In the genomic region with DNA sequence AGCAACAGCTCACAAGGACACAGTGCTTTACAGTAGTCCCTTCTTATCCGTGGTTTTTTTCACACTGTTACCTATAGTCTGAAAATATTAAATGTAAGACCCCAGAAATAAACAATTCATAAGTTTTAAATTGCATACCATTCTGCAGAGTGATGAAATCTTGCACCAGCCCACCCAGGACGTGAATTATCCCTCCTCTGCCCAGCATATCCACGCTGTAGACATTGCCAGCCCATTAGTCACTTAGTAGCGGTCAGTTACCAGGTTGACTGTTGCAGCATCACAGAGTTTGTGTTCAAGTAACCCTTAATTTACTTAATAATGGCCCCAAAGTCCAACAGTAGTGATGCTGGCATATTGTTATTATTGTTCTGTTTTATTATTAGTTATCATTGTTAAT, we compare ENCODE assay signal across 13 cellular contexts. TPM values are rescaled to one million over a fixed set of nuclear protein-coding genes. Genes with fewer than 3 reads are reported as not detected.
DNase-seq lines count a peak whose midpoint lies in the region; ATAC-seq and TF ChIP-seq lines count a peak whose summit lies in the region.
"Had no signal": no experiment of that assay in that cellular context is flagged by ENCODE, and none has a peak within 500 bp of the region (broad histone marks: within the 10 kb centered on the region; RNA-seq: fewer than 3 reads in every experiment).

No MANE protein-coding gene starts in this region.

- no peaks in the 10 kb centered on the region for H3K79me2 ChIP-seq in fibroblast of lung (ENCODE audit: control insufficient read depth, insufficient read depth, low read length)
- no peaks in the 10 kb centered on the region for H3K79me2 ChIP-seq in OCI-LY7 (ENCODE audit: insufficient read depth, low read depth, low read length)

- H3K27me3 ChIP-seq in fibroblast of lung (ENCODE audit: control insufficient read depth, insufficient read depth, low read length), result no peaks in the 10 kb centered on the region
- H3K27me3 ChIP-seq in psoas muscle (ENCODE audit: insufficient read depth in 3 of 3, low read length in 2 of 3), result no peaks in the 10 kb centered on the region

- peak overlapping the region; percentile 89 for H3K27ac ChIP-seq in RWPE1
- H3K27ac ChIP-seq in fibroblast of lung (ENCODE audit: insufficient read depth, low read length), result no peak overlapping the region
- peak overlapping the region; percentile 97 for H3K27ac ChIP-seq in psoas muscle
- no peak overlapping the region for H3K27ac ChIP-seq in OCI-LY7 (ENCODE audit: low read depth, low read length, poor library complexity, severe bottlenecking)

- H3K9me3 ChIP-seq in fibroblast of lung (ENCODE audit: control insufficient read depth, insufficient read depth, low read depth, low read length) (no peaks in the 10 kb centered on the region), psoas muscle (no peaks in the 10 kb centered on the region), OCI-LY7 (ENCODE audit: low read length) (no peaks in the 10 kb centered on the region)

- H4K20me1 ChIP-seq in fibroblast of lung (ENCODE audit: control insufficient read depth, extremely low read depth, insufficient read depth, low read length) (no peaks in the 10 kb centered on the region), OCI-LY7 (ENCODE audit: insufficient read depth, low read length) (no peaks in the 10 kb centered on the region)

- peak; percentile 31 to 45 (median 40) for ATAC-seq in psoas muscle
- no peak for ATAC-seq in GM18519 (IDR thresholded peaks at IDR 0.05; ENCODE audit: low FRiP score, unreplicated experiment)
- ATAC-seq in GM18868 (IDR thresholded peaks at IDR 0.05; ENCODE audit: unreplicated experiment), result no peak

- no peaks in the 10 kb centered on the region for H3K9me2 ChIP-seq in OCI-LY7 (ENCODE audit: insufficient read depth, low read length)

- no peak overlapping the region for H3K4me2 ChIP-seq in fibroblast of lung (ENCODE audit: extremely low read depth, insufficient read depth, low read length)
- H3K4me2 ChIP-seq in OCI-LY7 (ENCODE audit: low read length), result no peak overlapping the region

- CTCF ChIA-PET in RWPE1 (lab: Yijun Ruan, JAX), result no interaction called here
- CTCF ChIA-PET in OCI-LY7 (lab: Charles Lee; ENCODE audit: unreplicated experiment), result no interaction called here

- no TSS peak for BruUV-seq in OCI-LY7 (replicated peaks; lab: Mats Ljungman, UMichigan)

- H3K9ac ChIP-seq in fibroblast of lung (ENCODE audit: insufficient read depth, low read length), result no peak overlapping the region

- peaks cover 27% of the 10 kb centered on the region for H3K4me1 ChIP-seq in fibroblast of lung (ENCODE audit: control insufficient read depth, extremely low read depth, insufficient read depth, low read length)
- peaks cover 59% of the 10 kb centered on the region for H3K4me1 ChIP-seq in psoas muscle
- peaks cover 15% of the 10 kb centered on the region for H3K4me1 ChIP-seq in OCI-LY7 (ENCODE audit: insufficient read depth, low read length, poor library complexity, severe bottlenecking)

- POLR2A ChIA-PET in RWPE1 (lab: Yijun Ruan, JAX; ENCODE audit: low non-redundant PET), result no interaction called here
- POLR2A ChIA-PET in OCI-LY7 (lab: Charles Lee), result no interaction called here

- DNase-seq in ELR (ENCODE audit: low read depth) (peak; percentile 86), RWPE1 (ENCODE audit: low spot score) (no peak), fibroblast of lung (ENCODE audit: low read depth in 2 of 2) (peak; percentile 75 to 94), psoas muscle (no peak), OCI-LY7 (ENCODE audit: low spot score) (no peak), Ammon's horn (ENCODE audit: low spot score) (no peak)
- DNase-seq: activated CD4-positive, alpha-beta T cell treated with anti-CD3 and anti-CD28 coated beads, Interleukin-2, amount 50 U/mL, for 48 hours; activated naive CD4-positive, alpha-beta T cell treated with anti-CD3 and anti-CD28 coated beads for 36 hours; hippocampal formation; stimulated activated CD4-positive, alpha-beta T cell treated with anti-CD3 and anti-CD28 coated beads, Interleukin-15, amount 100 ng/mL, for 24 hours; SW 1271 had no signal

- 25 to 36% (median 30%) methylated on average over 4 of the region's 4 CpGs for WGBS in psoas muscle, 3 donors

- H2AFZ ChIP-seq in fibroblast of lung (ENCODE audit: low read length), result no peak overlapping the region
- no peak overlapping the region for H2AFZ ChIP-seq in OCI-LY7 (ENCODE audit: low read length)

- H3K4me3 ChIP-seq in fibroblast of lung (replicated peaks in 1 of 4; ENCODE audit: control extremely low read depth in 1 of 4, insufficient read depth in 1 of 4, low read depth in 3 of 4, low read length in 4 of 4) (no peak overlapping the region), psoas muscle (peak overlapping the region; percentile 92), OCI-LY7 (ENCODE audit: low read depth, low read length, poor library complexity, severe bottlenecking) (no peak overlapping the region)

- TF ChIP-seq CTCF in RWPE1 (conservative IDR thresholded peaks at IDR 0.05; ENCODE audit: low read depth), result no peak
- no peak for TF ChIP-seq CTCF in fibroblast of lung (conservative IDR thresholded peaks at IDR 0.05 in 1 of 2, IDR thresholded peaks at IDR 0.05 in 1 of 2; ENCODE audit: low read depth in 1 of 2, low read length in 2 of 2)
- TF ChIP-seq CTCF in psoas muscle (IDR thresholded peaks at IDR 0.05), result no peak
- TF ChIP-seq CTCF in OCI-LY7 (conservative IDR thresholded peaks at IDR 0.05; ENCODE audit: low read length), result no peak

- intact Hi-C loops in psoas muscle (cut with DNase I) (no loop called here), OCI-LY7 (cut with micrococcal nuclease; ENCODE audit: unreplicated experiment) (no loop called here)

- H3K36me3 ChIP-seq in fibroblast of lung (ENCODE audit: control insufficient read depth, insufficient read depth, low read length), result no peaks in the 10 kb centered on the region
- no peaks in the 10 kb centered on the region for H3K36me3 ChIP-seq in psoas muscle (ENCODE audit: insufficient read depth in 1 of 2, low read depth in 1 of 2)
- no peaks in the 10 kb centered on the region for H3K36me3 ChIP-seq in OCI-LY7 (ENCODE audit: insufficient read depth, low read length)

RNA-seq across cellular contexts. Expression of gene CLTCL1, which starts 3.6 kb away (rescaled TPM):
- total RNA-seq in fibroblast of lung (11.3 and 13.4 TPM in 2 replicates), psoas muscle (100 to 1,000 TPM in 3 of 4 donors, 10 to 100 TPM in 1; 92.6 to 253 (median 126) TPM), OCI-LY7 (2022) (0.99 and 1.0 TPM in 2 replicates)
- polyA plus RNA-seq in fibroblast of lung (4.2 and 6.5 TPM in 2 replicates), psoas muscle (10 to 100 TPM; 16.8 to 85.9 (median 78.5) TPM)
- polyA plus RNA-seq in fibroblast of lung (2012), result 4.3 and 5.8 TPM in 2 replicates
- polyA minus RNA-seq in fibroblast of lung (ENCODE audit: low replicate concordance), result 6.2 and 28.7 TPM in 2 replicates
- total RNA-seq in OCI-LY7 (2014; rRNA removed; shearing (Covaris generic)), result 0.31 and 0.44 TPM in 2 replicates

Comparison
In these comparisons a context has a peak if more than half of its experiments do, and no peak if none do; other contexts are left out.
1. DNase-seq: peak in ELR (single experiment) and fibroblast of lung (2 of 2); none in RWPE1 (single experiment), psoas muscle (0 of 2), OCI-LY7 (single experiment) and Ammon's horn (single experiment).
2. H3K27ac ChIP-seq: peak in RWPE1 (single experiment) and psoas muscle (single experiment); none in fibroblast of lung (single experiment) and OCI-LY7 (single experiment).
3. ATAC-seq: peak in psoas muscle (4 of 4); none in GM18519 (single experiment) and GM18868 (single experiment).